Comparison of ENCODE assay signal across 9 cellular contexts in genomic region chr1:151477066-151477465, GRCh38. TPM values are rescaled to one million over a fixed set of nuclear protein-coding genes. Genes with fewer than 3 reads are reported as not detected.
"Had no signal": no experiment of that assay in that cellular context is flagged by ENCODE, and none has a peak within 500 bp of the region (broad histone marks: within the 10 kb centered on the region; RNA-seq: fewer than 3 reads in every experiment).

No MANE protein-coding gene starts in this region.

- DNase-seq: GM23248, GOT3, H7, HFFc6, KG1 had no signal

- H3K9ac ChIP-seq: GM23248 had no signal

- H3K4me1 ChIP-seq: HAP-1 had no signal

- H2AFZ ChIP-seq: GM23248 had no signal

- H3K4me3 Mint-ChIP-seq: HFFc6 had no signal

- H3K27ac ChIP-seq: GM23248, HL-60 had no signal

- H3K36me3 ChIP-seq: HAP-1 had no signal

- ATAC-seq: HepG2 had no signal

- FAIRE-seq: HepG2 had no signal

- H3K27ac Mint-ChIP-seq: HFFc6, IgD-negative memory B cell had no signal

- H3K4me3 ChIP-seq: GM23248, HAP-1 had no signal

RNA-seq across cellular contexts. Expression of gene CGN, which starts 34.1 kb away (rescaled TPM):
- total RNA-seq: GM23248 had no signal
- polyA plus RNA-seq: GM23248, IgD-negative memory B cell had no signal
